Comparison of ENCODE assay signal across 20 cellular contexts in genomic region chr5:135167634-135168033, GRCh38.
"Had no signal": no experiment of that assay in that cellular context is flagged by ENCODE, and none has a peak within 500 bp of the region (broad histone marks: within the 10 kb centered on the region; RNA-seq: fewer than 3 reads in every experiment).

No MANE protein-coding gene starts in this region.

- H3K9me3 ChIP-seq: MG63, SK-N-SH had no signal

- DNase-seq: KBM-7, MG63, NCI-H1092 treated with DMSO at 0.1 percent for 48 hours, NCI-H1436, NCI-H187, NCI-H2029, NCI-H2081 treated with DMSO at 0.1 percent for 48 hours, NCI-H2171, NCI-H226, NCI-H446, NCI-H510A, NCI-H524 treated with DMSO at 0.1 percent for 48 hours, NCI-H69, NCI-H774, RPMI8226, SHP77, SK-N-SH, SW 1271, T-cell had no signal

- FAIRE-seq: RCC 7860 had no signal

- H3K36me3 ChIP-seq: MG63 had no signal

- ATAC-seq: T-cell had no signal

- H3K4me3 ChIP-seq: MG63 had no signal

- H3K9ac ChIP-seq: SK-N-SH had no signal

- H3K4me2 ChIP-seq: SK-N-SH had no signal

- H3K27me3 ChIP-seq: MG63 had no signal
